10 cellular contexts compared by ENCODE assay signal in the genomic region with DNA sequence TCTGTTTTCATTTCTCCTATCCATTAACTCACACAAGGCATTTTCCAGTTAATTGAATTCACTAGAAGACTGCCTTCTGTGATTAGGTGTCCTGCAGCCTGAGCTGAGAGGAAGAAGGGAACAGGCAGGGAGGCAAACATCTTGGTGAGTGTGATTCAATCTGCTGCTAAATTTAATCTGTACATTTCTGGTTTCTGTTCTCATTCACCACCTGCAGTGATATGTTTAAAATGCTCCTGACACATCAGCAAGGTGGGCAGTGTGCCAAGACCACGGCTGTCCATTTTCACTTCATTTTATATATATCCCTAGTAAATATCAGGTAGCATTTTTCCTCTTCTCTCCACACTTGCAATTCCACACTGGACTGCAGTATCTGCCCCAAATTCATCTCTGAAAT.
DNase-seq lines count a peak whose midpoint lies in the region; ATAC-seq, FAIRE-seq and TF ChIP-seq lines count a peak whose summit lies in the region.
"Had no signal": no experiment of that assay in that cellular context is flagged by ENCODE, and none has a peak within 500 bp of the region (broad histone marks: within the 10 kb centered on the region; RNA-seq: fewer than 3 reads in every experiment).

No MANE protein-coding gene starts in this region.

- no peaks in the 10 kb centered on the region for H3K4me1 ChIP-seq in kidney (ENCODE audit: control insufficient read depth in 1 of 2, insufficient read depth in 1 of 2, low read depth in 1 of 2, low read length in 2 of 2)

- H3K4me3 ChIP-seq in kidney (ENCODE audit: low read length in 2 of 2), result no peak overlapping the region

- no peak overlapping the region for H3K4me3 Mint-ChIP-seq in activated CD4-positive, alpha-beta memory T cell treated with anti-CD3 and anti-CD28 coated beads for 36 hours
- H3K4me3 Mint-ChIP-seq: activated T-cell treated with anti-CD3 and anti-CD28 coated beads, Interleukin-2, amount 50 U/mL, for 24 hours had no signal

- DNase-seq in HTR-8/SVneo (ENCODE audit: insufficient read length, low spot score) (no peak), glomerular visceral epithelial cell (ENCODE audit: extremely low spot score) (peak; percentile 61), SW480 (ENCODE audit: low spot score) (no peak), GM13977 (ENCODE audit: low spot score) (no peak), kidney (no peak)
- no peak for DNase-seq in activated CD4-positive, alpha-beta memory T cell treated with anti-CD3 and anti-CD28 coated beads for 36 hours
- DNase-seq: activated T-cell treated with anti-CD3 and anti-CD28 coated beads, Interleukin-2, amount 50 U/mL, for 24 hours; GOT3 had no signal

- peak; percentile 36 for ATAC-seq in GM18520 (IDR thresholded peaks at IDR 0.05; ENCODE audit: unreplicated experiment)
- peak; percentile 83 for ATAC-seq in GM21786 (IDR thresholded peaks at IDR 0.05; ENCODE audit: unreplicated experiment)

- no peaks in the 10 kb centered on the region for H3K9me3 ChIP-seq in kidney (ENCODE audit: control insufficient read depth in 1 of 2, low read length in 2 of 2)

- H3K9me3 Mint-ChIP-seq in activated CD4-positive, alpha-beta memory T cell treated with anti-CD3 and anti-CD28 coated beads for 36 hours, result no peaks in the 10 kb centered on the region
- H3K9me3 Mint-ChIP-seq: activated T-cell treated with anti-CD3 and anti-CD28 coated beads, Interleukin-2, amount 50 U/mL, for 24 hours had no signal

- no peaks in the 10 kb centered on the region for H3K36me3 ChIP-seq in kidney (ENCODE audit: control insufficient read depth in 1 of 2, insufficient read depth in 2 of 2, low read length in 2 of 2)

- no peaks in the 10 kb centered on the region for H3K4me1 Mint-ChIP-seq in activated CD4-positive, alpha-beta memory T cell treated with anti-CD3 and anti-CD28 coated beads for 36 hours (ENCODE audit: low read depth)

- in situ Hi-C loops in GM13977 (cut with MboI; ENCODE audit: low pct_unique_long_range_greater_than_20kb, low sequenced_read_pairs, unreplicated experiment), result no loop called here

- FAIRE-seq in HTR-8/SVneo (lab: Jason Lieb, UNC), result peak; percentile 55
- FAIRE-seq in kidney (lab: Jason Lieb, UNC), result no peak

- TF ChIP-seq CTCF in GM13977 (IDR thresholded peaks at IDR 0.05; ENCODE audit: extremely low read depth, insufficient read depth, missing control alignments) (no peak), kidney (IDR thresholded peaks at IDR 0.05; ENCODE audit: borderline replicate concordance, extremely low read depth, insufficient read depth) (no peak)

- no peak overlapping the region for H3K27ac ChIP-seq in kidney (ENCODE audit: low read depth in 2 of 2, low read length in 2 of 2)

- intact Hi-C loops in kidney (cut with DNase I), result no loop called here
- intact Hi-C loops in activated CD4-positive, alpha-beta memory T cell treated with anti-CD3 and anti-CD28 coated beads for 36 hours (cut with micrococcal nuclease), result no loop called here

- POLR2A ChIA-PET in activated CD4-positive, alpha-beta memory T cell treated with anti-CD3 and anti-CD28 coated beads for 36 hours (lab: Charles Lee), result no interaction called here

- no peaks in the 10 kb centered on the region for H3K27me3 Mint-ChIP-seq in activated CD4-positive, alpha-beta memory T cell treated with anti-CD3 and anti-CD28 coated beads for 36 hours
- H3K27me3 Mint-ChIP-seq: activated T-cell treated with anti-CD3 and anti-CD28 coated beads, Interleukin-2, amount 50 U/mL, for 24 hours had no signal

- no peak overlapping the region for H3K27ac Mint-ChIP-seq in activated CD4-positive, alpha-beta memory T cell treated with anti-CD3 and anti-CD28 coated beads for 36 hours
- H3K27ac Mint-ChIP-seq: activated T-cell treated with anti-CD3 and anti-CD28 coated beads, Interleukin-2, amount 50 U/mL, for 24 hours had no signal

- CTCF ChIA-PET in activated CD4-positive, alpha-beta memory T cell treated with anti-CD3 and anti-CD28 coated beads for 36 hours (lab: Charles Lee), result no interaction called here

- H3K36me3 Mint-ChIP-seq in activated CD4-positive, alpha-beta memory T cell treated with anti-CD3 and anti-CD28 coated beads for 36 hours, result no peaks in the 10 kb centered on the region

- no peak overlapping the region for H3K9ac ChIP-seq in kidney (ENCODE audit: low read length in 2 of 2)
